ENCODE assay signal across 1 cellular context in genomic region chr5:10289353-10289752, GRCh38.
TF ChIP-seq lines count a peak whose summit lies in the region.

No MANE protein-coding gene starts in this region.

TF ChIP-seq in GM12878, 131 proteins besides CTCF, POLR2A, EP300 and RAD21:
- TF ChIP-seq PRDM15 (CRISPR knock-in tag; IDR thresholded peaks at IDR 0.05) (no peak), ATF3 (IDR thresholded peaks at IDR 0.05; ENCODE audit: borderline replicate concordance, extremely low read depth, low read depth, low read length) (no peak), NR2C1 (IDR thresholded peaks at IDR 0.05) (no peak), FOS (IDR thresholded peaks at IDR 0.05; ENCODE audit: borderline replicate concordance, extremely low read depth, insufficient read length) (no peak)
